ENCODE assay signal across 1 cellular context in the genomic region with DNA sequence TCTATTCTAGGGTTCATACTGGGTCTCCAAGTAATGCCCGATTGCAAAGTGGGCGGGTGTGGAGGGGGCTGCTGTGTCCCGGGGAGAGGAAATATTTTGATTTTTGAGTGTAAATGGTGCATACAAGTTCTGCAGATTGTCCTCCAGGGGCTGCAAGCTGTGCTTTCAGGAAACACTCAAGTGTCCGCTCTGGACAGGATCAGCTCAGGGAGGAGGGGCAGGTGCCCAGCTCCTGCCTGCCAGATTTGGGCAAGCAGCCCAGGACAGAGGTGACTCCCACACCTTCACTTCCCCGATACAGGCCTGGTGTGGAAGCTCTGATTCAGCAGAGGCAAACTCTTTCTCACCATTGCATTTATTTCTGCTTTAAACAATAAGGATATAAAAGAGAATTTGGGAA.
TF ChIP-seq lines count a peak whose summit lies in the region.

No MANE protein-coding gene starts in this region.

TF ChIP-seq in WTC11, 78 proteins besides CTCF, POLR2A, EP300 and RAD21 (continued from another document):
- TF ChIP-seq, protein P1, sequence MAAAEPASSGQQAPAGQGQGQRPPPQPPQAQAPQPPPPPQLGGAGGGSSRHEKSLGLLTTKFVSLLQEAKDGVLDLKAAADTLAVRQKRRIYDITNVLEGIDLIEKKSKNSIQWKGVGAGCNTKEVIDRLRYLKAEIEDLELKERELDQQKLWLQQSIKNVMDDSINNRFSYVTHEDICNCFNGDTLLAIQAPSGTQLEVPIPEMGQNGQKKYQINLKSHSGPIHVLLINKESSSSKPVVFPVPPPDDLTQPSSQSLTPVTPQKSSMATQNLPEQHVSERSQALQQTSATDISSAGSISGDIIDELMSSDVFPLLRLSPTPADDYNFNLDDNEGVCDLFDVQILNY (CRISPR knock-in tag; IDR thresholded peaks at IDR 0.05) = no peak
- TF ChIP-seq ZNF416 (CRISPR knock-in tag; IDR thresholded peaks at IDR 0.05) (no peak), ZNF317 (CRISPR knock-in tag; IDR thresholded peaks at IDR 0.05; ENCODE audit: borderline replicate concordance, low read depth) (no peak), NFE2L1 (CRISPR knock-in tag; IDR thresholded peaks at IDR 0.05) (no peak)
- TF ChIP-seq, protein P2, sequence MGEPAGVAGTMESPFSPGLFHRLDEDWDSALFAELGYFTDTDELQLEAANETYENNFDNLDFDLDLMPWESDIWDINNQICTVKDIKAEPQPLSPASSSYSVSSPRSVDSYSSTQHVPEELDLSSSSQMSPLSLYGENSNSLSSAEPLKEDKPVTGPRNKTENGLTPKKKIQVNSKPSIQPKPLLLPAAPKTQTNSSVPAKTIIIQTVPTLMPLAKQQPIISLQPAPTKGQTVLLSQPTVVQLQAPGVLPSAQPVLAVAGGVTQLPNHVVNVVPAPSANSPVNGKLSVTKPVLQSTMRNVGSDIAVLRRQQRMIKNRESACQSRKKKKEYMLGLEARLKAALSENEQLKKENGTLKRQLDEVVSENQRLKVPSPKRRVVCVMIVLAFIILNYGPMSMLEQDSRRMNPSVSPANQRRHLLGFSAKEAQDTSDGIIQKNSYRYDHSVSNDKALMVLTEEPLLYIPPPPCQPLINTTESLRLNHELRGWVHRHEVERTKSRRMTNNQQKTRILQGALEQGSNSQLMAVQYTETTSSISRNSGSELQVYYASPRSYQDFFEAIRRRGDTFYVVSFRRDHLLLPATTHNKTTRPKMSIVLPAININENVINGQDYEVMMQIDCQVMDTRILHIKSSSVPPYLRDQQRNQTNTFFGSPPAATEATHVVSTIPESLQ (CRISPR knock-in tag; IDR thresholded peaks at IDR 0.05) = no peak
- TF ChIP-seq, protein P3, sequence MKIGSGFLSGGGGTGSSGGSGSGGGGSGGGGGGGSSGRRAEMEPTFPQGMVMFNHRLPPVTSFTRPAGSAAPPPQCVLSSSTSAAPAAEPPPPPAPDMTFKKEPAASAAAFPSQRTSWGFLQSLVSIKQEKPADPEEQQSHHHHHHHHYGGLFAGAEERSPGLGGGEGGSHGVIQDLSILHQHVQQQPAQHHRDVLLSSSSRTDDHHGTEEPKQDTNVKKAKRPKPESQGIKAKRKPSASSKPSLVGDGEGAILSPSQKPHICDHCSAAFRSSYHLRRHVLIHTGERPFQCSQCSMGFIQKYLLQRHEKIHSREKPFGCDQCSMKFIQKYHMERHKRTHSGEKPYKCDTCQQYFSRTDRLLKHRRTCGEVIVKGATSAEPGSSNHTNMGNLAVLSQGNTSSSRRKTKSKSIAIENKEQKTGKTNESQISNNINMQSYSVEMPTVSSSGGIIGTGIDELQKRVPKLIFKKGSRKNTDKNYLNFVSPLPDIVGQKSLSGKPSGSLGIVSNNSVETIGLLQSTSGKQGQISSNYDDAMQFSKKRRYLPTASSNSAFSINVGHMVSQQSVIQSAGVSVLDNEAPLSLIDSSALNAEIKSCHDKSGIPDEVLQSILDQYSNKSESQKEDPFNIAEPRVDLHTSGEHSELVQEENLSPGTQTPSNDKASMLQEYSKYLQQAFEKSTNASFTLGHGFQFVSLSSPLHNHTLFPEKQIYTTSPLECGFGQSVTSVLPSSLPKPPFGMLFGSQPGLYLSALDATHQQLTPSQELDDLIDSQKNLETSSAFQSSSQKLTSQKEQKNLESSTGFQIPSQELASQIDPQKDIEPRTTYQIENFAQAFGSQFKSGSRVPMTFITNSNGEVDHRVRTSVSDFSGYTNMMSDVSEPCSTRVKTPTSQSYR (CRISPR knock-in tag; IDR thresholded peaks at IDR 0.05) = no peak
- TF ChIP-seq, protein P4, sequence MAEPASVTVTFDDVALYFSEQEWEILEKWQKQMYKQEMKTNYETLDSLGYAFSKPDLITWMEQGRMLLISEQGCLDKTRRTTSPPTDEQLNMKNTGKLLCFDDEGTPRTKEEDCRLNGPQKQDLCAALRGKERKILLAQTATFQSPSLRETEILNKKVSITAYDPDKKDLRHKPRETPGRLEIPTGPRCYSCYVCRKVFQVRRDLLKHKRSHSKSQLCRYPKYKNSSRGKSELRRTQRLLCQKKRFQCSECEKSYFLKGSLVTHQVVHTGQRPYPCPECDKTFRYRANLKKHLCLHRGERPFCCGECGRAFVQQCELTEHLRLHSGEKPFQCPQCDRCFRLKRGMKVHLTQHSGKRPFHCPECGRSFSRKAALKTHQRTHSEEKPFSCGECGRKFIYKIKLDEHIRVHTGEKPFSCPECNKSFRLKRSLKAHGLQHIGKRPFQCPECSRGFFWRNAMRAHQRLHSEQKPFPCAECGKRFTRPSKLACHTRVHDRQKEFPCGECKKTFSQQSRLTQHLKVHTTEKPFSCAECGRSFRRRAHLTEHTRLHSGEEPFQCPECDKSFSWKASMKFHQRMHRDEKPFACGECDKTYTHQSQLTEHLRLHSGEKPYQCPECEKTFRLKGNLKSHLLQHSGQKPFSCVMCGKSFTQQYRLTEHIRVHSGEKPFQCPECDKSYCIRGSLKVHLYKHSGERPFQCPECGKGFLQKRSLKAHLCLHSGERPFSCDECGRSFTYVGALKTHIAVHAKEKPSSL (CRISPR knock-in tag; conservative IDR thresholded peaks at IDR 0.05) = no peak
- TF ChIP-seq, protein P5, sequence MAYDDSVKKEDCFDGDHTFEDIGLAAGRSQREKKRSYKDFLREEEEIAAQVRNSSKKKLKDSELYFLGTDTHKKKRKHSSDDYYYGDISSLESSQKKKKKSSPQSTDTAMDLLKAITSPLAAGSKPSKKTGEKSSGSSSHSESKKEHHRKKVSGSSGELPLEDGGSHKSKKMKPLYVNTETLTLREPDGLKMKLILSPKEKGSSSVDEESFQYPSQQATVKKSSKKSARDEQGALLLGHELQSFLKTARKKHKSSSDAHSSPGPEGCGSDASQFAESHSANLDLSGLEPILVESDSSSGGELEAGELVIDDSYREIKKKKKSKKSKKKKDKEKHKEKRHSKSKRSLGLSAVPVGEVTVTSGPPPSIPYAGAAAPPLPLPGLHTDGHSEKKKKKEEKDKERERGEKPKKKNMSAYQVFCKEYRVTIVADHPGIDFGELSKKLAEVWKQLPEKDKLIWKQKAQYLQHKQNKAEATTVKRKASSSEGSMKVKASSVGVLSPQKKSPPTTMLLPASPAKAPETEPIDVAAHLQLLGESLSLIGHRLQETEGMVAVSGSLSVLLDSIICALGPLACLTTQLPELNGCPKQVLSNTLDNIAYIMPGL (CRISPR knock-in tag; IDR thresholded peaks at IDR 0.05) = no peak
- TF ChIP-seq, protein P6, sequence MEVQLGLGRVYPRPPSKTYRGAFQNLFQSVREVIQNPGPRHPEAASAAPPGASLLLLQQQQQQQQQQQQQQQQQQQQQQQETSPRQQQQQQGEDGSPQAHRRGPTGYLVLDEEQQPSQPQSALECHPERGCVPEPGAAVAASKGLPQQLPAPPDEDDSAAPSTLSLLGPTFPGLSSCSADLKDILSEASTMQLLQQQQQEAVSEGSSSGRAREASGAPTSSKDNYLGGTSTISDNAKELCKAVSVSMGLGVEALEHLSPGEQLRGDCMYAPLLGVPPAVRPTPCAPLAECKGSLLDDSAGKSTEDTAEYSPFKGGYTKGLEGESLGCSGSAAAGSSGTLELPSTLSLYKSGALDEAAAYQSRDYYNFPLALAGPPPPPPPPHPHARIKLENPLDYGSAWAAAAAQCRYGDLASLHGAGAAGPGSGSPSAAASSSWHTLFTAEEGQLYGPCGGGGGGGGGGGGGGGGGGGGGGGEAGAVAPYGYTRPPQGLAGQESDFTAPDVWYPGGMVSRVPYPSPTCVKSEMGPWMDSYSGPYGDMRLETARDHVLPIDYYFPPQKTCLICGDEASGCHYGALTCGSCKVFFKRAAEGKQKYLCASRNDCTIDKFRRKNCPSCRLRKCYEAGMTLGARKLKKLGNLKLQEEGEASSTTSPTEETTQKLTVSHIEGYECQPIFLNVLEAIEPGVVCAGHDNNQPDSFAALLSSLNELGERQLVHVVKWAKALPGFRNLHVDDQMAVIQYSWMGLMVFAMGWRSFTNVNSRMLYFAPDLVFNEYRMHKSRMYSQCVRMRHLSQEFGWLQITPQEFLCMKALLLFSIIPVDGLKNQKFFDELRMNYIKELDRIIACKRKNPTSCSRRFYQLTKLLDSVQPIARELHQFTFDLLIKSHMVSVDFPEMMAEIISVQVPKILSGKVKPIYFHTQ (CRISPR knock-in tag; IDR thresholded peaks at IDR 0.05) = no peak
